In genomic region chr22:27124336-27125023, GRCh38 we compare ENCODE assay signal across 15 cellular contexts.
DNase-seq lines count a peak whose midpoint lies in the region; ATAC-seq and TF ChIP-seq lines count a peak whose summit lies in the region.
"Had no signal": no experiment of that assay in that cellular context is flagged by ENCODE, and none has a peak within 500 bp of the region (broad histone marks: within the 10 kb centered on the region; RNA-seq: fewer than 3 reads in every experiment).

No MANE protein-coding gene starts in this region.

- no peaks in the 10 kb centered on the region for H3K27me3 ChIP-seq in hepatocyte

- ATAC-seq in Right ventricle myocardium superior (ENCODE audit: poor library complexity) = peak; percentile 87
- ATAC-seq: activated CD8-positive, alpha-beta memory T cell treated with anti-CD3 and anti-CD28 coated beads, Interleukin-2, amount 10 ng/mL, durations not matched to agents 7 days and 5 days; natural killer cell; stimulated activated memory B cell treated with anti-CD40 and anti-IgM and Interleukin-4, amounts not matched to agents 10 μg/mL and 1 μg/mL and 100 μg/mL, for 72 hours; T-helper 17 cell had no signal

- H3K4me3 ChIP-seq in hepatocyte = no peak overlapping the region

- no peak overlapping the region for H2AFZ ChIP-seq in hepatocyte

- H3K4me2 ChIP-seq in hepatocyte = no peak overlapping the region

- no peak for TF ChIP-seq CTCF in hepatocyte (IDR thresholded peaks at IDR 0.05; ENCODE audit: poor library complexity)

- no peaks in the 10 kb centered on the region for H3K9me2 ChIP-seq in hepatocyte (replicated peaks; ENCODE audit: insufficient read depth)

- H3K36me3 ChIP-seq in hepatocyte (replicated peaks; ENCODE audit: insufficient read depth, low read depth) = no peaks in the 10 kb centered on the region

- intact Hi-C loops in Right ventricle myocardium superior (cut with DNase I) = no loop called here
- intact Hi-C loops in posterior vena cava (cut with DNase I) = no loop called here

- H3K9me3 ChIP-seq in hepatocyte (ENCODE audit: low read depth) = no peaks in the 10 kb centered on the region

- H3K4me1 ChIP-seq in hepatocyte (ENCODE audit: insufficient read depth) = peaks cover 6% of the 10 kb centered on the region

- H3K79me2 ChIP-seq in hepatocyte = no peaks in the 10 kb centered on the region

- peak; percentile 87 for DNase-seq in DMS 273 treated with DMSO at 0.1 percent for 48 hours (lab: John Stamatoyannopoulos, UW)
- DNase-seq in NOMO-1 treated with DMSO at 0.1 percent for 48 hours (lab: John Stamatoyannopoulos, UW; ENCODE audit: unreplicated experiment) = peak; percentile 70
- peak; percentile 65 for DNase-seq in Right ventricle myocardium superior
- peak; percentile 82 for DNase-seq in posterior vena cava (ENCODE audit: low spot score)
- no peak for DNase-seq in activated CD4-positive, alpha-beta T cell treated with anti-CD3 and anti-CD28 coated beads for 48 hours
- DNase-seq in HUDEP-2 (lab: John Stamatoyannopoulos, UW; ENCODE audit: unreplicated experiment in 76 of 76) = no peak
- DNase-seq in hepatocyte (ENCODE audit: low spot score) = no peak
- no peak for DNase-seq in A172 (ENCODE audit: low spot score)
- DNase-seq: activated CD8-positive, alpha-beta memory T cell treated with anti-CD3 and anti-CD28 coated beads, Interleukin-2, amount 10 ng/mL, durations not matched to agents 7 days and 5 days; amniotic stem cell; CD4-positive, alpha-beta T cell; natural killer cell; NCI-H774; T-helper 17 cell had no signal

- no peak overlapping the region for H3K27ac ChIP-seq in hepatocyte

- H4K20me1 ChIP-seq in hepatocyte (ENCODE audit: insufficient read depth, poor library complexity, severe bottlenecking) = no peaks in the 10 kb centered on the region

- 81% methylated on average over 16 of the region's 16 CpGs for WGBS in hepatocyte (ENCODE audit: low lambda C conversion rate, missing lambda C conversion rate)

Comparison
In these comparisons a context has a peak if more than half of its experiments do, and no peak if none do; other contexts are left out.
1. DNase-seq: peak in DMS 273 treated with DMSO at 0.1 percent for 48 hours (single experiment), NOMO-1 treated with DMSO at 0.1 percent for 48 hours (single experiment), Right ventricle myocardium superior (single experiment) and posterior vena cava (single experiment); none in activated CD4-positive, alpha-beta T cell treated with anti-CD3 and anti-CD28 coated beads for 48 hours (single experiment), HUDEP-2 (0 of 76), hepatocyte (single experiment) and A172 (single experiment).